18 cellular contexts compared by ENCODE assay signal in genomic region chr6:72238900-72239299, GRCh38.
DNase-seq lines count a peak whose midpoint lies in the region; ATAC-seq and TF ChIP-seq lines count a peak whose summit lies in the region.
"Had no signal": no experiment of that assay in that cellular context is flagged by ENCODE, and none has a peak within 500 bp of the region (broad histone marks: within the 10 kb centered on the region; RNA-seq: fewer than 3 reads in every experiment).

No MANE protein-coding gene starts in this region.

- no peaks in the 10 kb centered on the region for H3K9me3 ChIP-seq in Panc1 (ENCODE audit: control insufficient read depth, insufficient read depth, low read depth, low read length)
- H3K9me3 ChIP-seq: MG63 had no signal

- H3K4me3 ChIP-seq in Panc1 (ENCODE audit: low read depth in 2 of 2, low read length in 2 of 2), result no peak overlapping the region
- H3K4me3 ChIP-seq: MG63 had no signal

- peak; percentile 69; the same call in 1 of the 2 replicates for ATAC-seq in Panc1
- ATAC-seq in GM21447 (IDR thresholded peaks at IDR 0.05; ENCODE audit: unreplicated experiment), result no peak

- no peaks in the 10 kb centered on the region for H3K36me3 ChIP-seq in Panc1 (ENCODE audit: control insufficient read depth, insufficient read depth, low read length)
- H3K36me3 ChIP-seq: MG63 had no signal

- no peaks in the 10 kb centered on the region for H3K4me1 ChIP-seq in Panc1 (ENCODE audit: control insufficient read depth, insufficient read depth, low read length)

- H3K9me3 Mint-ChIP-seq in osteocyte (ENCODE audit: unreplicated experiment), result no peaks in the 10 kb centered on the region

- CTCF ChIA-PET in Panc1 (lab: Charles Lee), result no interaction called here

- intact Hi-C loops in Panc1 (cut with micrococcal nuclease; ENCODE audit: unreplicated experiment), result no loop called here

- peaks cover 15% of the 10 kb centered on the region for H3K4me1 Mint-ChIP-seq in osteocyte (ENCODE audit: unreplicated experiment)

- H3K4me3 Mint-ChIP-seq in osteocyte (ENCODE audit: unreplicated experiment), result no peak overlapping the region

- in situ Hi-C loops in Panc1 (cut with HindIII; ENCODE audit: low pct_unique_long_range_greater_than_20kb, low sequenced_read_pairs), result no loop called here

- no peaks in the 10 kb centered on the region for H3K27me3 ChIP-seq in Panc1 (ENCODE audit: control insufficient read depth, insufficient read depth, low read length)
- H3K27me3 ChIP-seq: MG63 had no signal

- peak overlapping the region; percentile 18 for H3K27ac Mint-ChIP-seq in osteocyte (ENCODE audit: unreplicated experiment)

- BruUV-seq in Panc1 (replicated peaks; lab: Mats Ljungman, UMichigan), result no TSS peak

- peak; percentile 43 for DNase-seq in EH (ENCODE audit: low read depth)
- DNase-seq in Panc1 (ENCODE audit: low read depth, low spot score), result peak; percentile 48
- peak; percentile 28 for DNase-seq in dedifferentiated amniotic fluid mesenchymal stem cell (ENCODE audit: extremely low spot score)
- DNase-seq in osteocyte (ENCODE audit: extremely low spot score, unreplicated experiment), result no peak
- no peak for DNase-seq in NCI-H82 treated with DMSO at 0.1 percent for 48 hours (lab: John Stamatoyannopoulos, UW; ENCODE audit: unreplicated experiment)
- no peak for DNase-seq in GF-D8 (lab: John Stamatoyannopoulos, UW)
- DNase-seq: AML-193, Calu3, DMS79 treated with DMSO at 0.1 percent for 48 hours, GOT3, KG1, MG63, NCI-H1092 treated with DMSO at 0.1 percent for 48 hours, NCI-H187 treated with DMSO at 0.1 percent for 48 hours, NCI-H446 treated with DMSO at 0.1 percent for 48 hours, NCI-H774, SHP77 treated with DMSO at 0.1 percent for 48 hours had no signal

- H3K27me3 Mint-ChIP-seq in osteocyte (ENCODE audit: unreplicated experiment), result no peaks in the 10 kb centered on the region

- TF ChIP-seq CTCF in Panc1 (IDR thresholded peaks at IDR 0.05) (no peak), osteocyte (IDR thresholded peaks at IDR 0.05) (no peak)

- POLR2A ChIA-PET in Panc1 (lab: Charles Lee), result no interaction called here

- no peaks in the 10 kb centered on the region for H3K36me3 Mint-ChIP-seq in osteocyte (ENCODE audit: unreplicated experiment)

- no peak overlapping the region for H3K27ac ChIP-seq in Panc1 (ENCODE audit: low read length)

Comparison
In these comparisons a context has a peak if more than half of its experiments do, and no peak if none do; other contexts are left out.
1. DNase-seq: peak in EH (single experiment), Panc1 (single experiment) and dedifferentiated amniotic fluid mesenchymal stem cell (single experiment); none in osteocyte (single experiment), NCI-H82 treated with DMSO at 0.1 percent for 48 hours (single experiment) and GF-D8 (single experiment).